17 cellular contexts compared by ENCODE assay signal in genomic region chr2:105407946-105408743, GRCh38.
"Had no signal": no experiment of that assay in that cellular context is flagged by ENCODE, and none has a peak within 500 bp of the region (broad histone marks: within the 10 kb centered on the region; RNA-seq: fewer than 3 reads in every experiment).

No MANE protein-coding gene starts in this region.

- H3K4me2 ChIP-seq: hepatocyte had no signal

- ATAC-seq: pancreas; stimulated activated naive B cell treated with anti-CD40 and anti-IgM and Interleukin-4, amounts not matched to agents 10 μg/mL and 1 μg/mL and 100 μg/mL, for 72 hours had no signal

- H3K27me3 ChIP-seq: hepatocyte, pancreas, tibial nerve, vagina had no signal

- H2AFZ ChIP-seq: hepatocyte had no signal

- DNase-seq: activated CD4-positive, alpha-beta T cell treated with anti-CD3 and anti-CD28 coated beads for 1 hour; activated CD4-positive, alpha-beta T cell treated with anti-CD3 and anti-CD28 coated beads, Interleukin-2, amount 50 U/mL, for 4 hours; activated naive CD4-positive, alpha-beta T cell; activated naive CD8-positive, alpha-beta T cell treated with anti-CD3 and anti-CD28 coated beads, Interleukin-2, amount 10 ng/mL, durations not matched to agents 7 days and 5 days; activated T-cell treated with anti-CD3 and anti-CD28 coated beads for 4 hours; islet precursor cell; pancreas; stimulated activated CD4-positive, alpha-beta T cell treated with anti-CD3 and anti-CD28 coated beads, Interleukin-15, amount 100 ng/mL, for 24 hours; stimulated activated CD4-positive, alpha-beta T cell treated with anti-CD3 and anti-CD28 coated beads, Interleukin-4, amount 100 ng/mL, for 1 hour; stimulated activated naive B cell treated with anti-CD40 and anti-IgM and Interleukin-4, amounts not matched to agents 10 μg/mL and 1 μg/mL and 100 μg/mL, for 72 hours; T-helper 1 cell had no signal

- H3K9me3 ChIP-seq: pancreas, tibial nerve, vagina had no signal

- H3K4me1 ChIP-seq: pancreas had no signal

- H3K36me3 ChIP-seq: pancreas, tibial nerve, vagina had no signal

- H3K4me3 ChIP-seq: hepatocyte, pancreas, skin epidermis, tibial nerve, vagina had no signal

- H3K27ac ChIP-seq: hepatocyte, pancreas, vagina had no signal

- FAIRE-seq: colon, endometrium, pancreas had no signal
